In genomic region chr7:96589038-96589437, GRCh38 we compare ENCODE assay signal across 19 cellular contexts.
DNase-seq lines count a peak whose midpoint lies in the region; ATAC-seq, FAIRE-seq and TF ChIP-seq lines count a peak whose summit lies in the region.
"Had no signal": no experiment of that assay in that cellular context is flagged by ENCODE, and none has a peak within 500 bp of the region (broad histone marks: within the 10 kb centered on the region; RNA-seq: fewer than 3 reads in every experiment).

No MANE protein-coding gene starts in this region.

- no peak overlapping the region for H3K9ac ChIP-seq in H9 (ENCODE audit: extremely low read depth, insufficient read length, low read length)
- H3K9ac ChIP-seq in trophoblast cell (ENCODE audit: low read length): no peak overlapping the region
- H3K9ac ChIP-seq: SK-N-SH had no signal

- no peak overlapping the region for H2BK120ac ChIP-seq in H9 (ENCODE audit: low read depth, low read length, poor library complexity, severe bottlenecking)
- no peak overlapping the region for H2BK120ac ChIP-seq in trophoblast cell (ENCODE audit: insufficient read depth, low read length, poor library complexity)

- peaks cover 5% of the 10 kb centered on the region for H3K23me2 ChIP-seq in H9 (ENCODE audit: insufficient read length, low read depth, low read length, poor library complexity, severe bottlenecking)

- no peak overlapping the region for H3K4me3 Mint-ChIP-seq in H9
- H3K4me3 Mint-ChIP-seq: CD4-positive, CD25-positive, alpha-beta regulatory T cell; T-helper 17 cell had no signal

- H3K23ac ChIP-seq in H9 (ENCODE audit: insufficient read length, low read depth, low read length) (no peak overlapping the region), trophoblast cell (ENCODE audit: low read length) (no peak overlapping the region)

- FAIRE-seq in GM12891 (lab: Jason Lieb, UNC): no peak
- FAIRE-seq: G401.6, GM12892, HTR-8/SVneo had no signal

- H3K79me2 ChIP-seq in H9 (ENCODE audit: insufficient read depth, low read length) (no peaks in the 10 kb centered on the region), trophoblast cell (ENCODE audit: control insufficient read depth, insufficient read depth, low read length, poor library complexity) (no peaks in the 10 kb centered on the region)

- H3K14ac ChIP-seq in H9 (ENCODE audit: insufficient read depth, low read length): peak overlapping the region; percentile 29; the same call in 1 of the 2 replicates
- no peak overlapping the region for H3K14ac ChIP-seq in trophoblast cell (ENCODE audit: low read length)

- no peak overlapping the region for H2AFZ ChIP-seq in H9 (ENCODE audit: low read length)
- no peak overlapping the region for H2AFZ ChIP-seq in trophoblast cell (ENCODE audit: insufficient read depth, low read length, poor library complexity)

- H2AK5ac ChIP-seq in H9 (ENCODE audit: insufficient read length, low read length): no peak overlapping the region
- no peak overlapping the region for H2AK5ac ChIP-seq in trophoblast cell (ENCODE audit: low read length)

- H2BK5ac ChIP-seq in H9 (ENCODE audit: insufficient read length, low read length): no peak overlapping the region
- no peak overlapping the region for H2BK5ac ChIP-seq in trophoblast cell (ENCODE audit: low read depth, low read length, poor library complexity)

- H3K4me2 ChIP-seq in H9 (ENCODE audit: insufficient read depth, insufficient read length, low read length): no peak overlapping the region
- no peak overlapping the region for H3K4me2 ChIP-seq in trophoblast cell (ENCODE audit: low read length)
- H3K4me2 ChIP-seq: SK-N-SH had no signal

- H3K9me3 ChIP-seq in H9 (ENCODE audit: control insufficient read depth, low read depth, low read length): no peaks in the 10 kb centered on the region
- no peaks in the 10 kb centered on the region for H3K9me3 ChIP-seq in trophoblast cell (ENCODE audit: insufficient read depth, low read depth, low read length)
- H3K9me3 ChIP-seq: SK-N-SH had no signal

- no peak for TF ChIP-seq CTCF in H9 (conservative IDR thresholded peaks at IDR 0.05)
- TF ChIP-seq CTCF in foreskin keratinocyte (conservative IDR thresholded peaks at IDR 0.05): no peak

- no peak overlapping the region for H3K4me3 ChIP-seq in trophoblast cell (ENCODE audit: low read depth, low read length)

- H4K5ac ChIP-seq in H9 (ENCODE audit: insufficient read length, low read depth, low read length): no peak overlapping the region

- WGBS in H9 (ENCODE audit: extremely low coverage, insufficient read length, low lambda C conversion rate): no CpG with 5 or more reads among the region's 5 CpGs
- no CpG with 5 or more reads among the region's 5 CpGs for whole genome bisulfite sequencing in trophoblast cell (ENCODE audit: extremely low coverage, insufficient coverage, insufficient read length)

- no peak for TF ChIP-seq POLR2A in GM12891 (IDR thresholded peaks at IDR 0.05; ENCODE audit: low read depth, low read length)

- peak overlapping the region in 1 of 3 experiments; percentile 35; a peak in 1 of 7 replicates for H3K27ac Mint-ChIP-seq in H9
- H3K27ac Mint-ChIP-seq: CD4-positive, CD25-positive, alpha-beta regulatory T cell; T-helper 17 cell had no signal

- ATAC-seq in foreskin keratinocyte: peak; percentile 46
- no peak for ATAC-seq in HG02759 (IDR thresholded peaks at IDR 0.05; ENCODE audit: unreplicated experiment)
- ATAC-seq: Right ventricle myocardium inferior, T-helper 17 cell had no signal

- no peak overlapping the region for H2BK20ac ChIP-seq in H9 (ENCODE audit: low read depth, low read length, poor library complexity, severe bottlenecking)

- H4K8ac ChIP-seq in H9 (replicated peaks; ENCODE audit: insufficient read length, low read depth, low read length): no peak overlapping the region
- H4K8ac ChIP-seq in trophoblast cell (ENCODE audit: low read depth, low read length): no peak overlapping the region

- H3K79me1 ChIP-seq in H9 (ENCODE audit: insufficient read depth, low read depth, low read length, poor library complexity, severe bottlenecking): no peaks in the 10 kb centered on the region
- no peaks in the 10 kb centered on the region for H3K79me1 ChIP-seq in trophoblast cell (ENCODE audit: low read length)

- no peak overlapping the region for H4K12ac ChIP-seq in trophoblast cell (ENCODE audit: low read depth, low read length)

- H3K27ac ChIP-seq in H9 (ENCODE audit: insufficient read length, low read depth, low read length): no peak overlapping the region
- H3K27ac ChIP-seq in foreskin keratinocyte: no peak overlapping the region
- H3K27ac ChIP-seq in trophoblast cell (ENCODE audit: low read depth, low read length): no peak overlapping the region

- H3K36me3 Mint-ChIP-seq in H9 (ENCODE audit: insufficient read depth in 1 of 3, low read depth in 3 of 3): peaks cover 8 to 14% (median 11%) of the 10 kb centered on the region in 3 experiments; a peak in 6 of 7 replicates
- H3K36me3 Mint-ChIP-seq: CD4-positive, CD25-positive, alpha-beta regulatory T cell had no signal

- no peak overlapping the region for H2BK12ac ChIP-seq in H9 (ENCODE audit: insufficient read length, low read depth, low read length)
- no peak overlapping the region for H2BK12ac ChIP-seq in trophoblast cell (ENCODE audit: low read length)

- no peaks in the 10 kb centered on the region for H3K36me3 ChIP-seq in trophoblast cell (ENCODE audit: control insufficient read depth in 1 of 2, insufficient read depth in 2 of 2, low read length in 2 of 2)

- no peaks in the 10 kb centered on the region for H3K27me3 ChIP-seq in H9 (ENCODE audit: insufficient read depth, low read length)
- H3K27me3 ChIP-seq in foreskin keratinocyte: peaks cover 4% of the 10 kb centered on the region
- peaks cover 7% of the 10 kb centered on the region for H3K27me3 ChIP-seq in trophoblast cell (ENCODE audit: insufficient read depth, low read length)

- H3T11ph ChIP-seq in H9 (ENCODE audit: low read length): no peak overlapping the region

- H3K56ac ChIP-seq in H9 (ENCODE audit: insufficient read length, low read depth, low read length): no peak overlapping the region

- H3K4me1 ChIP-seq in H9 (ENCODE audit: insufficient read depth, low read length): peaks cover 11% of the 10 kb centered on the region; the same call in 1 of the 2 replicates
- no peaks in the 10 kb centered on the region for H3K4me1 ChIP-seq in foreskin keratinocyte
- peaks cover 0 to 2% of the 10 kb centered on the region in 2 experiments for H3K4me1 ChIP-seq in trophoblast cell (ENCODE audit: control insufficient read depth in 1 of 2, insufficient read depth in 2 of 2, low read length in 2 of 2)

- H3K4ac ChIP-seq in H9 (ENCODE audit: low read depth, low read length): no peak overlapping the region
- H3K4ac ChIP-seq in trophoblast cell (ENCODE audit: low read depth, low read length): no peak overlapping the region

- no peaks in the 10 kb centered on the region for H4K20me1 ChIP-seq in H9 (ENCODE audit: control insufficient read depth, insufficient read depth, insufficient read length)

- peaks cover 9 to 10% of the 10 kb centered on the region in 2 experiments for H3K9me3 Mint-ChIP-seq in H9

- no peak overlapping the region for H2BK15ac ChIP-seq in H9 (ENCODE audit: low read depth, low read length)

- peaks cover 45% of the 10 kb centered on the region in 2 experiments for H3K4me1 Mint-ChIP-seq in H9
- H3K4me1 Mint-ChIP-seq: CD4-positive, CD25-positive, alpha-beta regulatory T cell had no signal

- H3K18ac ChIP-seq in H9 (ENCODE audit: insufficient read length, low read depth, low read length) (no peak overlapping the region), trophoblast cell (ENCODE audit: low read length) (no peak overlapping the region)

- no peaks in the 10 kb centered on the region for H3K27me3 Mint-ChIP-seq in H9 (ENCODE audit: low read depth)

- H4K91ac ChIP-seq in H9 (ENCODE audit: insufficient read length, low read depth, low read length) (no peak overlapping the region), trophoblast cell (ENCODE audit: low read depth, low read length) (no peak overlapping the region)

- peak; percentile 76 for DNase-seq in COLO668 (lab: John Stamatoyannopoulos, UW; ENCODE audit: unreplicated experiment)
- DNase-seq in H9: peak; percentile 39
- peak; percentile 76 for DNase-seq in NCI-H774 (lab: John Stamatoyannopoulos, UW)
- no peak for DNase-seq in foreskin keratinocyte
- no peak for DNase-seq in trophoblast cell
- no peak for DNase-seq in GM12891 (ENCODE audit: insufficient read length, low spot score)
- DNase-seq: AML-193; Calu3; CD4-positive, CD25-positive, alpha-beta regulatory T cell; DMS79 treated with DMSO at 0.1 percent for 48 hours; NCI-H1694 treated with DMSO at 0.1 percent for 48 hours; NCI-H510A; SK-N-SH; T-helper 17 cell had no signal

TF ChIP-seq in GM12891, 5 proteins besides CTCF, POLR2A, EP300 and RAD21:
- TF ChIP-seq PAX5 (IDR thresholded peaks at IDR 0.05; ENCODE audit: insufficient read depth, low read length, severe bottlenecking) (no peak), TAF1 (IDR thresholded peaks at IDR 0.05; ENCODE audit: low read depth, low read length) (no peak), POU2F2 (IDR thresholded peaks at IDR 0.05; ENCODE audit: low read depth, low read length) (no peak), SPI1 (IDR thresholded peaks at IDR 0.05; ENCODE audit: low read depth, low read length) (no peak), POLR2AphosphoS5 (IDR thresholded peaks at IDR 0.05; ENCODE audit: low read depth, low read length) (no peak)

Comparison
In these comparisons a context has a peak if more than half of its experiments do, and no peak if none do; other contexts are left out.
1. DNase-seq: peak in COLO668 (single experiment), H9 (single experiment) and NCI-H774 (single experiment); none in foreskin keratinocyte (0 of 2), trophoblast cell (0 of 2) and GM12891 (single experiment).